In the genomic region with DNA sequence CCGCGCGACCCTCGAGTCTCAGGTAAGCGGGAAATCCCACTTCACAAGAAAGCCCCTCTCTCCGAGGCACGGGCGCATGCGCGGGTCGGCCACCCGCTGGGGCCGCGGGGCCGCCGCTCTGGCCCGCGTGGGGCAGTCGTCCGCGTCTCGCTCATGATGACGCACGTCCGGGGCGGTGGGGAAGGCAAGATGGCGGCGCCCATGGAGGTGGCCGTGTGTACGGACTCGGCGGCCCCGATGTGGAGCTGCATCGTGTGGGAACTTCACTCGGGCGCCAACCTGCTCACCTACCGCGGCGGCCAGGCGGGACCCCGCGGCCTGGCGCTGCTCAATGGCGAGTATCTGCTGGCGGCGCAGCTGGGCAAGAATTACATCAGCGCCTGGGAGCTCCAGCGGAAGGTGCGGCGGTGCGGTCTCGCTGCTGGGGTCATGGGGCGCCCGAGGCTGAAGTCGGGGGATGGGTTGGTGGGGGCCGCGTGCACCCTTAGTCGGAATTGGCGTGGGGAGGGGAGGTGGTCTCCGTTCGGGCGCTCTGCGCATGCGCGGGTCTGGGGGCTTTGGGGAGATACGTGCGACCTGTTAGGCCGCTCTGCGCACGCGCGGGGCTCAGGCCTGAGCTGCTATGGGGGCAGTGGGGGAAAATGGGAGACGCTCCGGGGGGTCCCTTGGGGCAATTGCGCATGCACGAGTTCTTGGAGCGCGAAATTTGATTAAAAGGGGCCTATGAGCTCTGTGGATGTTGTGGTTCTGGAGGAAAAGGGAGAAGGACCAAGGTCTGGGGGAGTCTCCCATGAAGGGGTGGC, we compare ENCODE assay signal across 8 cellular contexts. TPM values are rescaled to one million over a fixed set of nuclear protein-coding genes. Genes with fewer than 3 reads are reported as not detected.
DNase-seq lines count a peak whose midpoint lies in the region; ATAC-seq and TF ChIP-seq lines count a peak whose summit lies in the region.

A gene with protein sequence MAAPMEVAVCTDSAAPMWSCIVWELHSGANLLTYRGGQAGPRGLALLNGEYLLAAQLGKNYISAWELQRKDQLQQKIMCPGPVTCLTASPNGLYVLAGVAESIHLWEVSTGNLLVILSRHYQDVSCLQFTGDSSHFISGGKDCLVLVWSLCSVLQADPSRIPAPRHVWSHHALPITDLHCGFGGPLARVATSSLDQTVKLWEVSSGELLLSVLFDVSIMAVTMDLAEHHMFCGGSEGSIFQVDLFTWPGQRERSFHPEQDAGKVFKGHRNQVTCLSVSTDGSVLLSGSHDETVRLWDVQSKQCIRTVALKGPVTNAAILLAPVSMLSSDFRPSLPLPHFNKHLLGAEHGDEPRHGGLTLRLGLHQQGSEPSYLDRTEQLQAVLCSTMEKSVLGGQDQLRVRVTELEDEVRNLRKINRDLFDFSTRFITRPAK (plus strand): TSS at position 181 of the 803 bp plus-strand sequence. CDS start 9 bp downstream, at position 190.

- H3K9me3 ChIP-seq in BLaER1 (no peaks in the 10 kb centered on the region), NT2/D1 (ENCODE audit: insufficient read depth, low read length) (no peaks in the 10 kb centered on the region)

- peak within 1 kb of the TSS; percentile 57 for H3K27ac Mint-ChIP-seq in endothelial cell (ENCODE audit: unreplicated experiment)

- H4K20me1 ChIP-seq in BLaER1 = peaks cover 40% of the 10 kb centered on the region

- peak; percentile 87 for ATAC-seq in GM19324 (IDR thresholded peaks at IDR 0.05; ENCODE audit: low FRiP score, unreplicated experiment)

- H3K9ac ChIP-seq in BLaER1 (peak within 1 kb of the TSS; percentile 93), NT2/D1 (ENCODE audit: insufficient read length, low read depth) (peak within 1 kb of the TSS; percentile 100)

- H3K4me1 ChIP-seq in BLaER1 (peaks cover 56% of the 10 kb centered on the region), NT2/D1 (ENCODE audit: insufficient read depth, insufficient read length) (peaks cover 15% of the 10 kb centered on the region)

- DNase-seq in HT1080 (ENCODE audit: low read depth) = peak; percentile 78
- peak; percentile 77 for DNase-seq in NT2/D1 (ENCODE audit: low read depth, low spot score)
- DNase-seq in activated CD8-positive, alpha-beta memory T cell treated with anti-CD3 and anti-CD28 coated beads, Interleukin-2, amount 50 U/mL, for 4 hours = peak; percentile 92
- peak; percentile 88 for DNase-seq in endothelial cell (ENCODE audit: low spot score)
- peak; percentile 92 for DNase-seq in midbrain (lab: John Stamatoyannopoulos, UW)
- DNase-seq in stimulated activated CD8-positive, alpha-beta memory T cell treated with anti-CD3 and anti-CD28 coated beads, Interleukin-15, amount 100 ng/mL, for 48 hours (ENCODE audit: low read depth in 2 of 2) = peak; percentile 88 to 89

- TF ChIP-seq CTCF in endothelial cell (IDR thresholded peaks at IDR 0.05; ENCODE audit: unreplicated experiment) = peak; percentile 17

- no peaks in the 10 kb centered on the region for H3K27me3 ChIP-seq in BLaER1
- H3K27me3 ChIP-seq in NT2/D1 (ENCODE audit: insufficient read depth, insufficient read length) = no peaks in the 10 kb centered on the region

- peaks cover 10% of the 10 kb centered on the region for H3K36me3 Mint-ChIP-seq in endothelial cell (ENCODE audit: low read depth, unreplicated experiment)

- peak within 1 kb of the TSS; percentile 97 for H3K4me3 Mint-ChIP-seq in endothelial cell (ENCODE audit: unreplicated experiment)

- H3K36me3 ChIP-seq in BLaER1 (peaks cover 36% of the 10 kb centered on the region), NT2/D1 (ENCODE audit: insufficient read depth, insufficient read length, low read length) (peaks cover 38% of the 10 kb centered on the region)

- H3K27me3 Mint-ChIP-seq in endothelial cell (ENCODE audit: unreplicated experiment) = peaks cover 3% of the 10 kb centered on the region

- peak within 1 kb of the TSS; percentile 90 for H3K4me3 ChIP-seq in BLaER1
- H3K4me3 ChIP-seq in NT2/D1 (ENCODE audit: insufficient read length, low read depth) = peak within 1 kb of the TSS; percentile 99

- no peaks in the 10 kb centered on the region for H3K9me3 Mint-ChIP-seq in endothelial cell (ENCODE audit: unreplicated experiment)

- peaks cover 8% of the 10 kb centered on the region for H3K4me1 Mint-ChIP-seq in endothelial cell (ENCODE audit: unreplicated experiment)

- H3K4me2 ChIP-seq in BLaER1 = peak within 1 kb of the TSS; percentile 93

- peak within 1 kb of the TSS; percentile 92 for H3K27ac ChIP-seq in BLaER1

RNA-seq across cellular contexts. Expression of the gene that starts here (rescaled TPM):
- total RNA-seq in HT1080 (2014; rRNA removed; shearing (Covaris generic)) = 197 and 221 TPM in 2 replicates
- polyA plus RNA-seq in HT1080 (2015; cell fraction: cytosol; rRNA removed) = 111 and 131 TPM in 2 replicates
- polyA plus RNA-seq in HT1080 (2015; cell fraction: nucleus; rRNA removed) = 152 and 159 TPM in 2 replicates
- 53.1 TPM for total RNA-seq in endothelial cell (ENCODE audit: unreplicated experiment)

Comparison
In these comparisons a context has a peak if more than half of its experiments do, and no peak if none do; other contexts are left out.
1. Peak in every context shown above with its lines: DNase-seq, ATAC-seq, H3K4me3 ChIP-seq and H3K27ac ChIP-seq.